In genomic region chr3:127629462-127630403, GRCh38 we compare ENCODE assay signal across 8 cellular contexts. TPM values are rescaled to one million over a fixed set of nuclear protein-coding genes. Genes with fewer than 3 reads are reported as not detected.
DNase-seq lines count a peak whose midpoint lies in the region; ATAC-seq, FAIRE-seq and TF ChIP-seq lines count a peak whose summit lies in the region.

No MANE protein-coding gene starts in this region.

- TF ChIP-seq EP300 in H1 (IDR thresholded peaks at IDR 0.05; ENCODE audit: borderline replicate concordance in 1 of 2, low read depth in 2 of 2, low read length in 2 of 2): no peak
- no peak for TF ChIP-seq EP300 in neural cell (conservative IDR thresholded peaks at IDR 0.05; ENCODE audit: poor library complexity, severe bottlenecking)
- no peak for TF ChIP-seq EP300 in upper lobe of left lung (IDR thresholded peaks at IDR 0.05)

- WGBS in H1 (ENCODE audit: extremely low coverage in 1 of 2, insufficient coverage in 1 of 2, insufficient read length in 1 of 2, insufficient replicate concordance in 2 of 2, low coverage in 1 of 2, low lambda C conversion rate in 2 of 2, missing lambda C conversion rate in 1 of 2), 2 experiments: 52% methylated on average over 52 of the region's 65 CpGs; no CpG with 5 or more reads in 1 of the 2 experiments
- 17 to 35% methylated on average over 31 to 65 of the region's 65 CpGs for WGBS in upper lobe of left lung, 2 donors

- no peaks in the 10 kb centered on the region for H3K79me2 ChIP-seq in H1 (ENCODE audit: control insufficient read depth in 1 of 2, insufficient read depth in 2 of 2, low read length in 2 of 2)
- peaks cover 49% of the 10 kb centered on the region for H3K79me2 ChIP-seq in neural cell (replicated peaks; ENCODE audit: insufficient read depth, low read length)

- H3K27ac ChIP-seq in HUES6 (ENCODE audit: low read depth, low read length) (no peak overlapping the region), H1 (ENCODE audit: low read depth, low read length) (no peak overlapping the region), neural cell (ENCODE audit: low read length) (peak overlapping the region; percentile 64), upper lobe of left lung (peak overlapping the region in 1 of 4 donors; percentile 16)

- H3K4me3 ChIP-seq in Caco-2 (ENCODE audit: low read depth, low read length) (peak overlapping the region; percentile 83), HUES6 (ENCODE audit: low read depth, low read length) (peak overlapping the region; percentile 72), H1 (ENCODE audit: extremely low read depth in 1 of 4, insufficient read depth in 2 of 4, low read depth in 3 of 4, low read length in 4 of 4) (peak overlapping the region; percentile 44 to 72 (median 56)), neural cell (ENCODE audit: low read length) (peak overlapping the region; percentile 93), upper lobe of left lung (peak overlapping the region in 3 of 4 donors; percentile 47 to 60 (median 56))

- H3K36me3 Mint-ChIP-seq in Caco-2 (ENCODE audit: insufficient read depth, unreplicated experiment): no peaks in the 10 kb centered on the region

- no peak overlapping the region for H3K23ac ChIP-seq in H1 (ENCODE audit: insufficient read length)

- no TSS peak for BruUV-seq in Caco-2 (replicated peaks; lab: Mats Ljungman, UMichigan)

- no peak for TF ChIP-seq CTCF in Caco-2 (IDR thresholded peaks at IDR 0.05; ENCODE audit: insufficient read depth in 1 of 2, low read depth in 1 of 2, low read length in 1 of 2, severe bottlenecking in 1 of 2, unreplicated experiment in 1 of 2)
- TF ChIP-seq CTCF in H1 (IDR thresholded peaks at IDR 0.05; ENCODE audit: control extremely low read depth in 1 of 3, insufficient read depth in 1 of 3, low read depth in 1 of 3, low read length in 3 of 3): no peak
- no peak for TF ChIP-seq CTCF in neural cell (IDR thresholded peaks at IDR 0.05; ENCODE audit: poor library complexity, severe bottlenecking)
- no peak for TF ChIP-seq CTCF in upper lobe of left lung (IDR thresholded peaks at IDR 0.05)

- H3K27me3 ChIP-seq in Caco-2 (replicated peaks; ENCODE audit: control insufficient read depth, insufficient read depth, low read length) (no peaks in the 10 kb centered on the region), HUES6 (ENCODE audit: control insufficient read depth, insufficient read depth, low read length) (peaks cover 50% of the 10 kb centered on the region), H1 (replicated peaks in 1 of 4; ENCODE audit: control insufficient read depth in 3 of 4, extremely low read depth in 1 of 4, insufficient read depth in 3 of 4, low read length in 3 of 4) (peaks cover 13 to 34% (median 29%) of the 10 kb centered on the region in 4 experiments), neural cell (ENCODE audit: insufficient read depth, low read depth, low read length) (no peaks in the 10 kb centered on the region), upper lobe of left lung (peaks cover 0 to 11% (median 5%) of the 10 kb centered on the region in 4 donors)

- no peaks in the 10 kb centered on the region for H3K79me1 ChIP-seq in H1 (ENCODE audit: low read depth, low read length)

- H3K23me2 ChIP-seq in H1 (ENCODE audit: low read depth, low read length): peaks cover 3% of the 10 kb centered on the region; the same call in 1 of the 2 replicates

- no peaks in the 10 kb centered on the region for H3K9me2 ChIP-seq in neural cell (ENCODE audit: insufficient read depth, low read length)

- H2AK5ac ChIP-seq in H1 (ENCODE audit: low read depth, low read length): no peak overlapping the region

- H3K14ac ChIP-seq in H1 (ENCODE audit: insufficient read length): no peak overlapping the region

- peak overlapping the region; percentile 4 for H3K27ac Mint-ChIP-seq in Caco-2 (ENCODE audit: unreplicated experiment)

- no peaks in the 10 kb centered on the region for H3F3A ChIP-seq in neural cell (ENCODE audit: insufficient read depth, low read length, poor library complexity, severe bottlenecking)

- H3K4me3 Mint-ChIP-seq in Caco-2 (ENCODE audit: unreplicated experiment): peak overlapping the region; percentile 79

- peak in 1 of 2 experiments; percentile 12 for DNase-seq in Caco-2
- DNase-seq in activated CD4-positive, alpha-beta T cell treated with anti-CD3 and anti-CD28 coated beads for 48 hours: peak; percentile 44
- DNase-seq in H1 (ENCODE audit: low read depth in 1 of 2, low spot score in 2 of 2): no peak
- peak in 1 of 2 donors; percentile 83 for DNase-seq in upper lobe of left lung
- DNase-seq in foreskin melanocyte: no peak

- POLR2A ChIA-PET in Caco-2 (lab: Charles Lee): interaction anchor here (0.7 kb wide), 1 partner anchor 32 kb away, joined by 3 read pairs; no protein-coding TSS in a partner anchor
- POLR2A ChIA-PET in H1 (lab: Charles Lee; ENCODE audit: partially characterized antibody): interaction anchor here (0.7 to 3.8 kb wide), 9 partner anchors 8 to 280 kb away, joined by 3 to 24 read pairs (median 3); partner anchors contain the start of gene MCM2

- intact Hi-C loops in Caco-2 (cut with micrococcal nuclease; ENCODE audit: unreplicated experiment): loop anchor here (2.0 kb wide), 1 partner anchor 39 kb away; the partner anchor contains the start of gene TPRA1

- H4K91ac ChIP-seq in H1 (replicated peaks; ENCODE audit: insufficient read length, low read length): peak overlapping the region; percentile 61

- no peak overlapping the region for H2BK5ac ChIP-seq in H1 (ENCODE audit: low read depth, low read length)

- H2BK12ac ChIP-seq in H1 (ENCODE audit: low read depth, low read length): no peak overlapping the region

- H3K36me3 ChIP-seq in Caco-2 (ENCODE audit: control insufficient read depth, insufficient read depth, low read length) (no peaks in the 10 kb centered on the region), HUES6 (ENCODE audit: control insufficient read depth, insufficient read depth, low read length) (no peaks in the 10 kb centered on the region), H1 (ENCODE audit: control insufficient read depth in 2 of 4, insufficient read depth in 4 of 4, low read length in 3 of 4) (peaks cover 0 to 6% (median 0%) of the 10 kb centered on the region in 4 experiments; a peak in 2 of 8 replicates), neural cell (ENCODE audit: insufficient read depth, low read length) (no peaks in the 10 kb centered on the region), upper lobe of left lung (no peaks in the 10 kb centered on the region)

- no peak overlapping the region for H4K5ac ChIP-seq in H1 (ENCODE audit: insufficient read length, low read depth, low read length)

- no peaks in the 10 kb centered on the region for H3K9me3 Mint-ChIP-seq in Caco-2 (ENCODE audit: unreplicated experiment)

- no peak overlapping the region for H3K4ac ChIP-seq in H1 (replicated peaks; ENCODE audit: insufficient read length, low read depth, low read length)

- no peaks in the 10 kb centered on the region for H3K9me3 ChIP-seq in Caco-2
- H3K9me3 ChIP-seq in HUES6 (ENCODE audit: control insufficient read depth, insufficient read depth, low read depth, low read length): peaks cover 6% of the 10 kb centered on the region; the same call in 1 of the 2 replicates
- peaks cover 7 to 9% of the 10 kb centered on the region in 2 experiments for H3K9me3 ChIP-seq in H1 (ENCODE audit: insufficient read depth in 2 of 2, low read depth in 1 of 2, low read length in 1 of 2)
- H3K9me3 ChIP-seq in neural cell (ENCODE audit: low read length): no peaks in the 10 kb centered on the region
- no peaks in the 10 kb centered on the region for H3K9me3 ChIP-seq in upper lobe of left lung

- no peak for TF ChIP-seq POLR2A in H1 (IDR thresholded peaks at IDR 0.05; ENCODE audit: control extremely low read depth in 1 of 2, low read depth in 2 of 2, low read length in 2 of 2)
- TF ChIP-seq POLR2A in upper lobe of left lung (IDR thresholded peaks at IDR 0.05): no peak

- H3K9ac ChIP-seq in HUES6 (ENCODE audit: low read length) (no peak overlapping the region), H1 (replicated peaks in 1 of 4; ENCODE audit: extremely low read depth in 1 of 4, low read depth in 3 of 4, low read length in 3 of 4) (no peak overlapping the region; a peak in 1 of 7 replicates), neural cell (ENCODE audit: low read length) (peak overlapping the region; percentile 74)

- peak overlapping the region; percentile 40; the same call in 1 of the 2 replicates for H4K8ac ChIP-seq in H1 (ENCODE audit: extremely low read depth, insufficient read depth, low read length)

- peak overlapping the region; percentile 76 to 94 for H3K4me2 ChIP-seq in H1 (ENCODE audit: insufficient read depth in 1 of 2, low read depth in 2 of 2, low read length in 2 of 2)
- peak overlapping the region; percentile 86 for H3K4me2 ChIP-seq in neural cell (ENCODE audit: low read length)

- H3K56ac ChIP-seq in H1 (replicated peaks; ENCODE audit: insufficient read length, low read depth, low read length): no peak overlapping the region

- FAIRE-seq in H1 (lab: Jason Lieb, UNC): no peak

- H2AFZ ChIP-seq in H1 (ENCODE audit: low read length) (no peak overlapping the region), neural cell (ENCODE audit: low read depth, low read length) (peak overlapping the region; percentile 45)

- ATAC-seq in upper lobe of left lung (ENCODE audit: low FRiP score in 2 of 2) (peak; percentile 39 to 44), GM21381 (IDR thresholded peaks at IDR 0.05; ENCODE audit: unreplicated experiment) (no peak)

- no peak overlapping the region for H2BK20ac ChIP-seq in H1 (ENCODE audit: low read length)

- H2BK120ac ChIP-seq in H1 (replicated peaks; ENCODE audit: low read depth, low read length): no peak overlapping the region

- H3K4me1 ChIP-seq in Caco-2 (peaks cover 13% of the 10 kb centered on the region; the same call in 1 of the 2 replicates), HUES6 (ENCODE audit: control insufficient read depth, insufficient read depth, low read length) (peaks cover 7% of the 10 kb centered on the region; the same call in 1 of the 2 replicates), H1 (replicated peaks in 1 of 4; ENCODE audit: control insufficient read depth in 3 of 4, insufficient read depth in 4 of 4, low read length in 3 of 4) (peaks cover 0 to 7% (median 3%) of the 10 kb centered on the region in 4 experiments; a peak in 5 of 7 replicates), upper lobe of left lung (peaks cover 12 to 16% (median 12%) of the 10 kb centered on the region in 4 donors)

- peaks cover 19% of the 10 kb centered on the region for H3K4me1 Mint-ChIP-seq in Caco-2 (ENCODE audit: low read depth, unreplicated experiment)

- peaks cover 3% of the 10 kb centered on the region for H3K27me3 Mint-ChIP-seq in Caco-2 (ENCODE audit: insufficient read depth, unreplicated experiment)

- CTCF ChIA-PET in Caco-2 (lab: Charles Lee): no interaction called here
- CTCF ChIA-PET in H1 (lab: Charles Lee; ENCODE audit: partially characterized antibody): interaction anchor here (1.2 kb wide), 1 partner anchor 54 kb away, joined by 4 read pairs; no protein-coding TSS in a partner anchor

- H3K18ac ChIP-seq in H1 (ENCODE audit: extremely low read depth, low read length): no peak overlapping the region; the same call in 1 of the 2 replicates

- peaks cover 6 to 9% of the 10 kb centered on the region in 2 experiments for H4K20me1 ChIP-seq in H1 (replicated peaks in 1 of 2; ENCODE audit: control insufficient read depth in 1 of 2, insufficient read depth in 2 of 2, low read length in 2 of 2)
- H4K20me1 ChIP-seq in neural cell (ENCODE audit: insufficient read depth): no peaks in the 10 kb centered on the region

- H2BK15ac ChIP-seq in H1 (ENCODE audit: low read length): 0 out of 2 replicates have a peak overlapping the region, but pooled peaks have one; percentile 82

- TF ChIP-seq RAD21 in H1 (IDR thresholded peaks at IDR 0.05 in 1 of 2, conservative IDR thresholded peaks at IDR 0.05 in 1 of 2; ENCODE audit: low read depth in 2 of 2, low read length in 2 of 2) (no peak), neural cell (conservative IDR thresholded peaks at IDR 0.05) (no peak)

RNA-seq across cellular contexts. Expression of gene PODXL2, which starts 0.7 kb away (rescaled TPM):
- total RNA-seq in Caco-2 (2022) (39.1 and 43.0 TPM in 2 replicates), upper lobe of left lung (1 to 10 TPM; 1.0 to 5.1 (median 3.5) TPM)
- 31.4 and 31.6 TPM in 2 replicates for total RNA-seq in H1 (2021; fragmentation: NEBNext Ultra II Directional; extraction: Animal tissue kit (Norgen Biotek cat#: 25700))
- polyA plus RNA-seq in H1 (2011; rRNA removed) (27.6 and 32.3 TPM in 2 replicates), neural cell (266 and 342 TPM in 2 replicates)
- polyA plus RNA-seq in H1 (2011; cell fraction: cytosol; rRNA removed): 31.9 TPM
- polyA plus RNA-seq in H1 (2011; cell fraction: nucleus; rRNA removed): 34.9 TPM
- 18.1 to 34.6 TPM (median 28.5 TPM) in 4 replicates for polyA plus RNA-seq in H1 (2012, experiment 1 of 2)
- 24.7 TPM for polyA plus RNA-seq in H1 (2012, experiment 2 of 2)
- polyA plus RNA-seq in H1 (2013, experiment 1 of 2): 45.7 TPM
- 44.4 TPM for polyA plus RNA-seq in H1 (2013, experiment 2 of 2)
- 12.9 and 17.4 TPM in 2 replicates for polyA minus RNA-seq in H1 (2011; rRNA and poly(A)+ RNA removed)
- 14.2 TPM for polyA minus RNA-seq in H1 (2011; cell fraction: cytosol; rRNA and poly(A)+ RNA removed)
- polyA minus RNA-seq in H1 (2011; cell fraction: nucleus; rRNA and poly(A)+ RNA removed): 13.5 TPM
- 245 and 268 TPM in 2 replicates for polyA minus RNA-seq in neural cell

RNA-seq across cellular contexts. Expression of gene MCM2, which starts 31.5 kb away (rescaled TPM):
- 127 and 134 TPM in 2 replicates for total RNA-seq in Caco-2 (2022)
- total RNA-seq in H1 (2021; fragmentation: NEBNext Ultra II Directional; extraction: Animal tissue kit (Norgen Biotek cat#: 25700)): 147 and 152 TPM in 2 replicates
- 198 and 219 TPM in 2 replicates for polyA plus RNA-seq in H1 (2011; rRNA removed)
- 192 TPM for polyA plus RNA-seq in H1 (2011; cell fraction: cytosol; rRNA removed)
- polyA plus RNA-seq in H1 (2011; cell fraction: nucleus; rRNA removed): 281 TPM
- polyA plus RNA-seq in H1 (2012, experiment 1 of 2): 113 to 163 TPM (median 157 TPM) in 4 replicates
- 121 TPM for polyA plus RNA-seq in H1 (2012, experiment 2 of 2)
- 66.3 TPM for polyA plus RNA-seq in H1 (2013, experiment 1 of 2)
- 61.3 TPM for polyA plus RNA-seq in H1 (2013, experiment 2 of 2)
- polyA minus RNA-seq in H1 (2011; rRNA and poly(A)+ RNA removed): 251 and 304 TPM in 2 replicates
- polyA minus RNA-seq in H1 (2011; cell fraction: cytosol; rRNA and poly(A)+ RNA removed): 156 TPM
- polyA minus RNA-seq in H1 (2011; cell fraction: nucleus; rRNA and poly(A)+ RNA removed): 124 TPM
- polyA plus RNA-seq in neural cell: 13.7 and 16.1 TPM in 2 replicates
- polyA minus RNA-seq in neural cell: 20.4 and 34.6 TPM in 2 replicates
- total RNA-seq in upper lobe of left lung: 10 to 100 TPM in 3 of 6 donors, 1 to 10 TPM in 3; 6.1 to 14.7 (median 10.1) TPM

RNA-seq across cellular contexts. Expression of gene TPRA1, which starts 39.2 kb away (rescaled TPM):
- total RNA-seq in Caco-2 (2022) (34.5 and 36.8 TPM in 2 replicates), upper lobe of left lung (10 to 100 TPM; 16.8 to 44.4 (median 40.3) TPM)
- total RNA-seq in H1 (2021; fragmentation: NEBNext Ultra II Directional; extraction: Animal tissue kit (Norgen Biotek cat#: 25700)): 17.9 and 18.8 TPM in 2 replicates
- polyA plus RNA-seq in H1 (2011; rRNA removed) (38.5 and 40.4 TPM in 2 replicates), neural cell (26.5 and 37.9 TPM in 2 replicates)
- polyA plus RNA-seq in H1 (2011; cell fraction: cytosol; rRNA removed): 26.2 TPM
- polyA plus RNA-seq in H1 (2011; cell fraction: nucleus; rRNA removed): 44.8 TPM
- 13.6 to 21.6 TPM (median 19.1 TPM) in 4 replicates for polyA plus RNA-seq in H1 (2012, experiment 1 of 2)
- 22.5 TPM for polyA plus RNA-seq in H1 (2012, experiment 2 of 2)
- 16.6 TPM for polyA plus RNA-seq in H1 (2013, experiment 1 of 2)
- polyA plus RNA-seq in H1 (2013, experiment 2 of 2): 17.0 TPM
- polyA minus RNA-seq in H1 (2011; rRNA and poly(A)+ RNA removed): 17.8 and 25.6 TPM in 2 replicates
- 13.9 TPM for polyA minus RNA-seq in H1 (2011; cell fraction: cytosol; rRNA and poly(A)+ RNA removed)
- 13.7 TPM for polyA minus RNA-seq in H1 (2011; cell fraction: nucleus; rRNA and poly(A)+ RNA removed)
- 12.6 and 20.9 TPM in 2 replicates for polyA minus RNA-seq in neural cell

RNA-seq across cellular contexts. Expression of gene ABTB1, which starts 43.0 kb away (rescaled TPM):
- total RNA-seq in Caco-2 (2022) (6.2 TPM in 2 replicates), upper lobe of left lung (100 to 1,000 TPM in 2 of 6 donors, 10 to 100 TPM in 4; 28.0 to 262 (median 65.8) TPM)
- 7.0 and 9.4 TPM in 2 replicates for total RNA-seq in H1 (2021; fragmentation: NEBNext Ultra II Directional; extraction: Animal tissue kit (Norgen Biotek cat#: 25700))
- polyA plus RNA-seq in H1 (2011; rRNA removed) (7.1 and 12.8 TPM in 2 replicates), neural cell (2.0 and 4.3 TPM in 2 replicates)
- polyA plus RNA-seq in H1 (2011; cell fraction: cytosol; rRNA removed): 11.4 TPM
- 56.1 TPM for polyA plus RNA-seq in H1 (2011; cell fraction: nucleus; rRNA removed)
- polyA plus RNA-seq in H1 (2012, experiment 1 of 2): 4.9 to 6.9 TPM (median 6.6 TPM) in 4 replicates
- polyA plus RNA-seq in H1 (2012, experiment 2 of 2): 4.4 TPM
- 3.8 TPM for polyA plus RNA-seq in H1 (2013, experiment 1 of 2)
- 4.3 TPM for polyA plus RNA-seq in H1 (2013, experiment 2 of 2)
- 6.0 and 7.2 TPM in 2 replicates for polyA minus RNA-seq in H1 (2011; rRNA and poly(A)+ RNA removed)
- polyA minus RNA-seq in H1 (2011; cell fraction: cytosol; rRNA and poly(A)+ RNA removed): 5.5 TPM
- 14.8 TPM for polyA minus RNA-seq in H1 (2011; cell fraction: nucleus; rRNA and poly(A)+ RNA removed)
- 4.9 and 6.6 TPM in 2 replicates for polyA minus RNA-seq in neural cell
